Comparison of ENCODE assay signal across 10 cellular contexts in the genomic region with DNA sequence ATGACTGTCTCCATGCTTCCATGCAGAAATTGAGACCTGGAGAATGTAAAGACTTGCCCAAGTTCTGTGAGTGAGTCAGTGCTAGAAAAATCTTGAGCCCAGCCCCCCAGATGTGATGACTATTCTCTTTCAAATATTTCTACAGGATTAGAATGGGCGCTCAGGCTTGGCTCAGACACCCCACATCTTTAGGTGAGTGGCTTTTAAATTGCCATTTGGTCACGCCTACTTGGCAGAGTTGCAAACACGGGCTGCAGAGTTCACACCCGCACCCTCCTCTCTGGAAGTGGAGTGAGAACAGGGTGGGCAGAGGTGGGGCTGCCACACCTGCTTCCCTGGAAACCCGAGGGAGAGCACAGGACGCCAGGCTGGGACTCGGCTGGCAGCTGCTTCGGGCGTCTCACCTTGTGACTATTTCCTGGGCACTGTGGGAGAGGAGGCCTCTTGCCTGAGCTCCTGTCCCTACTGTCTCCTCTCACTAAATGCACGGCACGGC. TPM values are rescaled to one million over a fixed set of nuclear protein-coding genes. Genes with fewer than 3 reads are reported as not detected.
DNase-seq lines count a peak whose midpoint lies in the region; ATAC-seq and TF ChIP-seq lines count a peak whose summit lies in the region.
"Had no signal": no experiment of that assay in that cellular context is flagged by ENCODE, and none has a peak within 500 bp of the region (broad histone marks: within the 10 kb centered on the region; RNA-seq: fewer than 3 reads in every experiment).

No MANE protein-coding gene starts in this region.

- H3K4me3 ChIP-seq in GM23338 = no peak overlapping the region
- H3K4me3 ChIP-seq in CD8-positive, alpha-beta memory T cell (ENCODE audit: low read length) = no peak overlapping the region

- ATAC-seq in GM23338 = no peak
- ATAC-seq in omental fat pad (ENCODE audit: low FRiP score) = peak; percentile 82

- peaks cover 12% of the 10 kb centered on the region for H3K4me1 ChIP-seq in GM23338 (ENCODE audit: insufficient read depth)
- H3K4me1 ChIP-seq in CD8-positive, alpha-beta memory T cell (ENCODE audit: insufficient read depth, low read length) = no peaks in the 10 kb centered on the region

- H3K9me2 ChIP-seq in GM23338 (ENCODE audit: insufficient read depth) = no peaks in the 10 kb centered on the region

- H3K9me3 Mint-ChIP-seq in GM23338 = peaks cover 7% of the 10 kb centered on the region; the same call in 2 of the 3 replicates
- H3K9me3 Mint-ChIP-seq in T-helper 2 cell treated with Interferon-gamma antibody and Interleukin-4, amounts not matched to agents 5 μg/mL and 100 μg/mL, for 36 hours = no peaks in the 10 kb centered on the region
- H3K9me3 Mint-ChIP-seq in CD8-positive, alpha-beta memory T cell = peaks cover 0 to 7% (median 0%) of the 10 kb centered on the region in 5 donors

- H3K36me3 Mint-ChIP-seq in GM23338 (ENCODE audit: low read depth) = peaks cover 3% of the 10 kb centered on the region; the same call in 1 of the 3 replicates
- H3K36me3 Mint-ChIP-seq in T-helper 2 cell treated with Interferon-gamma antibody and Interleukin-4, amounts not matched to agents 5 μg/mL and 100 μg/mL, for 36 hours (ENCODE audit: low read depth) = no peaks in the 10 kb centered on the region
- peaks cover 0 to 21% (median 0%) of the 10 kb centered on the region in 3 donors for H3K36me3 Mint-ChIP-seq in CD8-positive, alpha-beta memory T cell
- H3K36me3 Mint-ChIP-seq: mesothelial cell of epicardium had no signal

- TF ChIP-seq CTCF in GM23338 (conservative IDR thresholded peaks at IDR 0.05; ENCODE audit: low read depth in 2 of 2) (no peak), omental fat pad (IDR thresholded peaks at IDR 0.05) (no peak)

- DNase-seq in GM23338 (ENCODE audit: low spot score) (no peak), NCI-H226 (peak; percentile 74), dedifferentiated amniotic fluid mesenchymal stem cell (ENCODE audit: extremely low spot score) (peak; percentile 68), omental fat pad (ENCODE audit: low spot score) (no peak), mucosa of gallbladder (ENCODE audit: low spot score) (no peak), occipital lobe (lab: John Stamatoyannopoulos, UW) (no peak)
- DNase-seq in T-helper 2 cell treated with Interferon-gamma antibody and Interleukin-4, amounts not matched to agents 5 μg/mL and 100 μg/mL, for 36 hours (ENCODE audit: low spot score) = no peak
- no peak for DNase-seq in CD8-positive, alpha-beta memory T cell
- DNase-seq: NCI-H446 treated with DMSO at 0.1 percent for 48 hours had no signal

- peaks cover 25% of the 10 kb centered on the region for H3K4me1 Mint-ChIP-seq in GM23338
- no peaks in the 10 kb centered on the region for H3K4me1 Mint-ChIP-seq in T-helper 2 cell treated with Interferon-gamma antibody and Interleukin-4, amounts not matched to agents 5 μg/mL and 100 μg/mL, for 36 hours (ENCODE audit: low read depth)
- H3K4me1 Mint-ChIP-seq in CD8-positive, alpha-beta memory T cell = no peaks in the 10 kb centered on the region

- no peaks in the 10 kb centered on the region for H3K27me3 ChIP-seq in GM23338 (ENCODE audit: insufficient read depth)
- H3K27me3 ChIP-seq in CD8-positive, alpha-beta memory T cell (ENCODE audit: insufficient read depth, low read length, poor library complexity, severe bottlenecking) = no peaks in the 10 kb centered on the region

- H3F3A ChIP-seq in GM23338 (replicated peaks; ENCODE audit: low read depth) = no peaks in the 10 kb centered on the region

- H3K79me2 ChIP-seq in GM23338 (replicated peaks; ENCODE audit: insufficient read depth) = no peaks in the 10 kb centered on the region

- CTCF ChIA-PET in CD8-positive, alpha-beta memory T cell (lab: Charles Lee) = no interaction called here

- H3K9me3 ChIP-seq in CD8-positive, alpha-beta memory T cell (ENCODE audit: low read length) = no peaks in the 10 kb centered on the region

- no peak overlapping the region for H3K4me2 ChIP-seq in GM23338

- peak overlapping the region; percentile 59; the same call in 1 of the 2 replicates for H2AFZ ChIP-seq in GM23338

- no peaks in the 10 kb centered on the region for H3K36me3 ChIP-seq in GM23338 (ENCODE audit: insufficient read depth)
- no peaks in the 10 kb centered on the region for H3K36me3 ChIP-seq in CD8-positive, alpha-beta memory T cell (ENCODE audit: insufficient read depth, low read length)

- H4K20me1 ChIP-seq in GM23338 (replicated peaks; ENCODE audit: insufficient read depth) = no peaks in the 10 kb centered on the region

- no peak overlapping the region for H3K27ac ChIP-seq in GM23338 (ENCODE audit: low read depth)
- no peak overlapping the region for H3K27ac ChIP-seq in CD8-positive, alpha-beta memory T cell (ENCODE audit: low read depth, low read length)

- H3K4me3 Mint-ChIP-seq in GM23338 = no peak overlapping the region
- H3K4me3 Mint-ChIP-seq in T-helper 2 cell treated with Interferon-gamma antibody and Interleukin-4, amounts not matched to agents 5 μg/mL and 100 μg/mL, for 36 hours = no peak overlapping the region
- H3K4me3 Mint-ChIP-seq in CD8-positive, alpha-beta memory T cell = no peak overlapping the region
- H3K4me3 Mint-ChIP-seq: mesothelial cell of epicardium had no signal

- H3K27me3 Mint-ChIP-seq in GM23338 (ENCODE audit: insufficient read depth, low read depth, poor library complexity) = peaks cover 8% of the 10 kb centered on the region
- peaks cover 14% of the 10 kb centered on the region for H3K27me3 Mint-ChIP-seq in T-helper 2 cell treated with Interferon-gamma antibody and Interleukin-4, amounts not matched to agents 5 μg/mL and 100 μg/mL, for 36 hours (ENCODE audit: low read depth)
- H3K27me3 Mint-ChIP-seq in CD8-positive, alpha-beta memory T cell = peaks cover 6 to 31% of the 10 kb centered on the region in 2 donors

- POLR2A ChIA-PET in CD8-positive, alpha-beta memory T cell (lab: Charles Lee) = no interaction called here

- H3K27ac Mint-ChIP-seq in GM23338 = no peak overlapping the region
- no peak overlapping the region for H3K27ac Mint-ChIP-seq in T-helper 2 cell treated with Interferon-gamma antibody and Interleukin-4, amounts not matched to agents 5 μg/mL and 100 μg/mL, for 36 hours
- H3K27ac Mint-ChIP-seq in CD8-positive, alpha-beta memory T cell = no peak overlapping the region
- H3K27ac Mint-ChIP-seq: mesothelial cell of epicardium had no signal

TF ChIP-seq in GM23338, 12 proteins besides CTCF, POLR2A, EP300 and RAD21 (continues in another document):
- no peak for TF ChIP-seq ZNF114 (CRISPR knock-in tag; IDR thresholded peaks at IDR 0.05)

RNA-seq across cellular contexts. Expression of a gene that starts 37.6 kb away (rescaled TPM):
- total RNA-seq in GM23338 (2014; rRNA removed; shearing (Covaris generic)) = 1.0 TPM in 1 of 2 replicates, not detected in the other
- 0.57 TPM in 1 of 2 replicates, not detected in the other for polyA plus RNA-seq in GM23338 (2016; fragmentation: Nextera tagmentation; extraction: Ambion mirVana)
- 1 to 10 TPM in 2 of 4 donors, under 1 TPM in 1, not detected in 1; 0.56 to 2.2 (median 1.4) TPM for total RNA-seq in omental fat pad
- 0.26 TPM for total RNA-seq in mucosa of gallbladder
- under 1 TPM in 1 of 2 experiments, not detected in 1; 0.22 TPM for total RNA-seq in CD8-positive, alpha-beta memory T cell
- polyA plus RNA-seq in CD8-positive, alpha-beta memory T cell = 2.9 TPM
- total RNA-seq in occipital lobe = 1.9 TPM

Comparison
In these comparisons a context has a peak if more than half of its experiments do, and no peak if none do; other contexts are left out.
1. DNase-seq: peak in NCI-H226 (single experiment) and dedifferentiated amniotic fluid mesenchymal stem cell (single experiment); none in GM23338 (single experiment), omental fat pad (single experiment), T-helper 2 cell treated with Interferon-gamma antibody and Interleukin-4, amounts not matched to agents 5 μg/mL and 100 μg/mL, for 36 hours (single experiment), mucosa of gallbladder (single experiment), CD8-positive, alpha-beta memory T cell (0 of 5) and occipital lobe (single experiment).